3 cellular contexts compared by ENCODE assay signal in genomic region chr7:6726341-6726740, GRCh38. TPM values are rescaled to one million over a fixed set of nuclear protein-coding genes. Genes with fewer than 3 reads are reported as not detected.
"Had no signal": no experiment of that assay in that cellular context is flagged by ENCODE, and none has a peak within 500 bp of the region (broad histone marks: within the 10 kb centered on the region; RNA-seq: fewer than 3 reads in every experiment).

No MANE protein-coding gene starts in this region.

RNA-seq across cellular contexts. Expression of gene RSPH10B2, which starts 27.6 kb away (rescaled TPM):
- total RNA-seq: ascending aorta, glomerular endothelial cell, hepatocyte had no signal
- polyA plus RNA-seq: hepatocyte had no signal
